1 cellular context compared by ENCODE assay signal in the genomic region with DNA sequence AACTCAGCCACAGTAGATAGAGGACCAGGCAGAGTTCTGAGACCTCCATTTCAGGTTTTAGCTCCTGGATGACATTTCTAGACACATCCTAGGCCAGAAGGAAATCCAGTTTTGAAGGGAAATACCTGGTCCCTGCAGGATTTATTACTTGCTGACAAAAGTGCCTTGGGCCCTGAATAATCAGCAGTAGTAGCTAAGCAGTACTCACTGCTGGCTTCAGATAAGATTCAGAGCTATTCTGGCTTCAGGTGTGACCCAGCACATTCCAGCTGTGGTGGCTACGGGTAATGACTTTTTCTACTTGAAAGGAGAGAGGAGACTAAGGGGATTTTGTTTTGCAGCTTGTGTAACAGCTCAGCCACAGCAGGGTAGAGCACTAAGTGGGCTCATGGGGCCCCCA.
A peak's percentile ranks its signal among the peaks of the same experiment; 100 is the strongest.
TF ChIP-seq lines count a peak whose summit lies in the region.

No MANE protein-coding gene starts in this region.

TF ChIP-seq in K562, 482 proteins besides CTCF, POLR2A, EP300 and RAD21 (continued from another document and continues in another):
- 0 out of 2 replicates have a peak, but pooled peaks have one; percentile 23 for TF ChIP-seq JUN (IDR thresholded peaks at IDR 0.05; ENCODE audit: borderline replicate concordance, low read depth, low read length)
- no peak for TF ChIP-seq JUN (CRISPR knock-in tag; IDR thresholded peaks at IDR 0.05; ENCODE audit: borderline replicate concordance)
- TF ChIP-seq SP2 (IDR thresholded peaks at IDR 0.05; ENCODE audit: extremely low read depth, low read depth, low read length, poor library complexity, severe bottlenecking) = no peak
- TF ChIP-seq, protein P1, sequence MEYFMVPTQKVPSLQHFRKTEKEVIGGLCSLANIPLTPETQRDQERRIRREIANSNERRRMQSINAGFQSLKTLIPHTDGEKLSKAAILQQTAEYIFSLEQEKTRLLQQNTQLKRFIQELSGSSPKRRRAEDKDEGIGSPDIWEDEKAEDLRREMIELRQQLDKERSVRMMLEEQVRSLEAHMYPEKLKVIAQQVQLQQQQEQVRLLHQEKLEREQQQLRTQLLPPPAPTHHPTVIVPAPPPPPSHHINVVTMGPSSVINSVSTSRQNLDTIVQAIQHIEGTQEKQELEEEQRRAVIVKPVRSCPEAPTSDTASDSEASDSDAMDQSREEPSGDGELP (CRISPR knock-in tag; IDR thresholded peaks at IDR 0.05; ENCODE audit: borderline replicate concordance) = peak; percentile 62
- TF ChIP-seq, protein P2, sequence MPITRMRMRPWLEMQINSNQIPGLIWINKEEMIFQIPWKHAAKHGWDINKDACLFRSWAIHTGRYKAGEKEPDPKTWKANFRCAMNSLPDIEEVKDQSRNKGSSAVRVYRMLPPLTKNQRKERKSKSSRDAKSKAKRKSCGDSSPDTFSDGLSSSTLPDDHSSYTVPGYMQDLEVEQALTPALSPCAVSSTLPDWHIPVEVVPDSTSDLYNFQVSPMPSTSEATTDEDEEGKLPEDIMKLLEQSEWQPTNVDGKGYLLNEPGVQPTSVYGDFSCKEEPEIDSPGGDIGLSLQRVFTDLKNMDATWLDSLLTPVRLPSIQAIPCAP (CRISPR knock-in tag; IDR thresholded peaks at IDR 0.05; ENCODE audit: borderline replicate concordance) = no peak
- TF ChIP-seq TEAD1 (CRISPR knock-in tag; IDR thresholded peaks at IDR 0.05) = peak; percentile 98 to 100
- TF ChIP-seq, protein P3, sequence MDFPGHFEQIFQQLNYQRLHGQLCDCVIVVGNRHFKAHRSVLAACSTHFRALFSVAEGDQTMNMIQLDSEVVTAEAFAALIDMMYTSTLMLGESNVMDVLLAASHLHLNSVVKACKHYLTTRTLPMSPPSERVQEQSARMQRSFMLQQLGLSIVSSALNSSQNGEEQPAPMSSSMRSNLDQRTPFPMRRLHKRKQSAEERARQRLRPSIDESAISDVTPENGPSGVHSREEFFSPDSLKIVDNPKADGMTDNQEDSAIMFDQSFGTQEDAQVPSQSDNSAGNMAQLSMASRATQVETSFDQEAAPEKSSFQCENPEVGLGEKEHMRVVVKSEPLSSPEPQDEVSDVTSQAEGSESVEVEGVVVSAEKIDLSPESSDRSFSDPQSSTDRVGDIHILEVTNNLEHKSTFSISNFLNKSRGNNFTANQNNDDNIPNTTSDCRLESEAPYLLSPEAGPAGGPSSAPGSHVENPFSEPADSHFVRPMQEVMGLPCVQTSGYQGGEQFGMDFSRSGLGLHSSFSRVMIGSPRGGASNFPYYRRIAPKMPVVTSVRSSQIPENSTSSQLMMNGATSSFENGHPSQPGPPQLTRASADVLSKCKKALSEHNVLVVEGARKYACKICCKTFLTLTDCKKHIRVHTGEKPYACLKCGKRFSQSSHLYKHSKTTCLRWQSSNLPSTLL (IDR thresholded peaks at IDR 0.05) = no peak
- no peak for TF ChIP-seq ELF2 (CRISPR knock-in tag; IDR thresholded peaks at IDR 0.05)
- TF ChIP-seq, protein P4, sequence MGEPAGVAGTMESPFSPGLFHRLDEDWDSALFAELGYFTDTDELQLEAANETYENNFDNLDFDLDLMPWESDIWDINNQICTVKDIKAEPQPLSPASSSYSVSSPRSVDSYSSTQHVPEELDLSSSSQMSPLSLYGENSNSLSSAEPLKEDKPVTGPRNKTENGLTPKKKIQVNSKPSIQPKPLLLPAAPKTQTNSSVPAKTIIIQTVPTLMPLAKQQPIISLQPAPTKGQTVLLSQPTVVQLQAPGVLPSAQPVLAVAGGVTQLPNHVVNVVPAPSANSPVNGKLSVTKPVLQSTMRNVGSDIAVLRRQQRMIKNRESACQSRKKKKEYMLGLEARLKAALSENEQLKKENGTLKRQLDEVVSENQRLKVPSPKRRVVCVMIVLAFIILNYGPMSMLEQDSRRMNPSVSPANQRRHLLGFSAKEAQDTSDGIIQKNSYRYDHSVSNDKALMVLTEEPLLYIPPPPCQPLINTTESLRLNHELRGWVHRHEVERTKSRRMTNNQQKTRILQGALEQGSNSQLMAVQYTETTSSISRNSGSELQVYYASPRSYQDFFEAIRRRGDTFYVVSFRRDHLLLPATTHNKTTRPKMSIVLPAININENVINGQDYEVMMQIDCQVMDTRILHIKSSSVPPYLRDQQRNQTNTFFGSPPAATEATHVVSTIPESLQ (CRISPR knock-in tag; IDR thresholded peaks at IDR 0.05) = no peak
- TF ChIP-seq, protein P5, sequence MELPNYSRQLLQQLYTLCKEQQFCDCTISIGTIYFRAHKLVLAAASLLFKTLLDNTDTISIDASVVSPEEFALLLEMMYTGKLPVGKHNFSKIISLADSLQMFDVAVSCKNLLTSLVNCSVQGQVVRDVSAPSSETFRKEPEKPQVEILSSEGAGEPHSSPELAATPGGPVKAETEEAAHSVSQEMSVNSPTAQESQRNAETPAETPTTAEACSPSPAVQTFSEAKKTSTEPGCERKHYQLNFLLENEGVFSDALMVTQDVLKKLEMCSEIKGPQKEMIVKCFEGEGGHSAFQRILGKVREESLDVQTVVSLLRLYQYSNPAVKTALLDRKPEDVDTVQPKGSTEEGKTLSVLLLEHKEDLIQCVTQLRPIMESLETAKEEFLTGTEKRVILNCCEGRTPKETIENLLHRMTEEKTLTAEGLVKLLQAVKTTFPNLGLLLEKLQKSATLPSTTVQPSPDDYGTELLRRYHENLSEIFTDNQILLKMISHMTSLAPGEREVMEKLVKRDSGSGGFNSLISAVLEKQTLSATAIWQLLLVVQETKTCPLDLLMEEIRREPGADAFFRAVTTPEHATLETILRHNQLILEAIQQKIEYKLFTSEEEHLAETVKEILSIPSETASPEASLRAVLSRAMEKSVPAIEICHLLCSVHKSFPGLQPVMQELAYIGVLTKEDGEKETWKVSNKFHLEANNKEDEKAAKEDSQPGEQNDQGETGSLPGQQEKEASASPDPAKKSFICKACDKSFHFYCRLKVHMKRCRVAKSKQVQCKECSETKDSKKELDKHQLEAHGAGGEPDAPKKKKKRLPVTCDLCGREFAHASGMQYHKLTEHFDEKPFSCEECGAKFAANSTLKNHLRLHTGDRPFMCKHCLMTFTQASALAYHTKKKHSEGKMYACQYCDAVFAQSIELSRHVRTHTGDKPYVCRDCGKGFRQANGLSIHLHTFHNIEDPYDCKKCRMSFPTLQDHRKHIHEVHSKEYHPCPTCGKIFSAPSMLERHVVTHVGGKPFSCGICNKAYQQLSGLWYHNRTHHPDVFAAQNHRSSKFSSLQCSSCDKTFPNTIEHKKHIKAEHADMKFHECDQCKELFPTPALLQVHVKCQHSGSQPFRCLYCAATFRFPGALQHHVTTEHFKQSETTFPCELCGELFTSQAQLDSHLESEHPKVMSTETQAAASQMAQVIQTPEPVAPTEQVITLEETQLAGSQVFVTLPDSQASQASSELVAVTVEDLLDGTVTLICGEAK (IDR thresholded peaks at IDR 0.05) = no peak
- TF ChIP-seq, protein P5 (CRISPR knock-in tag; IDR thresholded peaks at IDR 0.05) = no peak
- no peak for TF ChIP-seq CEBPG (CRISPR knock-in tag; IDR thresholded peaks at IDR 0.05)
- TF ChIP-seq CEBPG (tag; conservative IDR thresholded peaks at IDR 0.05 in 1 of 2, IDR thresholded peaks at IDR 0.05 in 1 of 2) = no peak
- TF ChIP-seq NCOA4 (IDR thresholded peaks at IDR 0.05; ENCODE audit: partially characterized antibody) = no peak
- TF ChIP-seq ETV6 (IDR thresholded peaks at IDR 0.05; ENCODE audit: borderline replicate concordance in 1 of 2, low read depth in 2 of 2, low read length in 1 of 2) = no peak
- no peak for TF ChIP-seq ETV6 (CRISPR knock-in tag; IDR thresholded peaks at IDR 0.05; ENCODE audit: borderline replicate concordance)
- TF ChIP-seq ZNF766 (CRISPR knock-in tag; conservative IDR thresholded peaks at IDR 0.05) = no peak; the same call in 1 of the 2 replicates
- TF ChIP-seq, protein P6, sequence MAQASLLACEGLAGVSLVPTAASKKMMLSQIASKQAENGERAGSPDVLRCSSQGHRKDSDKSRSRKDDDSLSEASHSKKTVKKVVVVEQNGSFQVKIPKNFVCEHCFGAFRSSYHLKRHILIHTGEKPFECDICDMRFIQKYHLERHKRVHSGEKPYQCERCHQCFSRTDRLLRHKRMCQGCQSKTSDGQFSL (CRISPR knock-in tag; IDR thresholded peaks at IDR 0.05) = no peak
- TF ChIP-seq, protein P6 (tag; IDR thresholded peaks at IDR 0.05) = no peak
- TF ChIP-seq DDX20 (tag; IDR thresholded peaks at IDR 0.05; ENCODE audit: low read depth) = no peak
- no peak for TF ChIP-seq SMAD3 (CRISPR knock-in tag; conservative IDR thresholded peaks at IDR 0.05)
- no peak for TF ChIP-seq CBX1 (IDR thresholded peaks at IDR 0.05; ENCODE audit: low read depth)
- TF ChIP-seq, protein P7, sequence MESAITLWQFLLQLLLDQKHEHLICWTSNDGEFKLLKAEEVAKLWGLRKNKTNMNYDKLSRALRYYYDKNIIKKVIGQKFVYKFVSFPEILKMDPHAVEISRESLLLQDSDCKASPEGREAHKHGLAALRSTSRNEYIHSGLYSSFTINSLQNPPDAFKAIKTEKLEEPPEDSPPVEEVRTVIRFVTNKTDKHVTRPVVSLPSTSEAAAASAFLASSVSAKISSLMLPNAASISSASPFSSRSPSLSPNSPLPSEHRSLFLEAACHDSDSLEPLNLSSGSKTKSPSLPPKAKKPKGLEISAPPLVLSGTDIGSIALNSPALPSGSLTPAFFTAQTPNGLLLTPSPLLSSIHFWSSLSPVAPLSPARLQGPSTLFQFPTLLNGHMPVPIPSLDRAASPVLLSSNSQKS (CRISPR knock-in tag; IDR thresholded peaks at IDR 0.05) = no peak
- no peak for TF ChIP-seq HMGN3 (IDR thresholded peaks at IDR 0.05; ENCODE audit: borderline replicate concordance, extremely low read depth, insufficient read length, low read depth, low read length)
- peak; percentile 20; the same call in 1 of the 2 replicates for TF ChIP-seq PHF21A (IDR thresholded peaks at IDR 0.05; ENCODE audit: borderline replicate concordance, low read depth)
- no peak for TF ChIP-seq POLR2G (IDR thresholded peaks at IDR 0.05; ENCODE audit: low read depth, low read length)
- TF ChIP-seq, protein P8, sequence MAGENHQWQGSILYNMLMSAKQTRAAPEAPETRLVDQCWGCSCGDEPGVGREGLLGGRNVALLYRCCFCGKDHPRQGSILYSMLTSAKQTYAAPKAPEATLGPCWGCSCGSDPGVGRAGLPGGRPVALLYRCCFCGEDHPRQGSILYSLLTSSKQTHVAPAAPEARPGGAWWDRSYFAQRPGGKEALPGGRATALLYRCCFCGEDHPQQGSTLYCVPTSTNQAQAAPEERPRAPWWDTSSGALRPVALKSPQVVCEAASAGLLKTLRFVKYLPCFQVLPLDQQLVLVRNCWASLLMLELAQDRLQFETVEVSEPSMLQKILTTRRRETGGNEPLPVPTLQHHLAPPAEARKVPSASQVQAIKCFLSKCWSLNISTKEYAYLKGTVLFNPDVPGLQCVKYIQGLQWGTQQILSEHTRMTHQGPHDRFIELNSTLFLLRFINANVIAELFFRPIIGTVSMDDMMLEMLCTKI (IDR thresholded peaks at IDR 0.05; ENCODE audit: partially characterized antibody) = no peak
- TF ChIP-seq NR2F6 (CRISPR knock-in tag; IDR thresholded peaks at IDR 0.05) = no peak
- no peak for TF ChIP-seq E2F3 (CRISPR knock-in tag; IDR thresholded peaks at IDR 0.05)
- TF ChIP-seq, protein P9, sequence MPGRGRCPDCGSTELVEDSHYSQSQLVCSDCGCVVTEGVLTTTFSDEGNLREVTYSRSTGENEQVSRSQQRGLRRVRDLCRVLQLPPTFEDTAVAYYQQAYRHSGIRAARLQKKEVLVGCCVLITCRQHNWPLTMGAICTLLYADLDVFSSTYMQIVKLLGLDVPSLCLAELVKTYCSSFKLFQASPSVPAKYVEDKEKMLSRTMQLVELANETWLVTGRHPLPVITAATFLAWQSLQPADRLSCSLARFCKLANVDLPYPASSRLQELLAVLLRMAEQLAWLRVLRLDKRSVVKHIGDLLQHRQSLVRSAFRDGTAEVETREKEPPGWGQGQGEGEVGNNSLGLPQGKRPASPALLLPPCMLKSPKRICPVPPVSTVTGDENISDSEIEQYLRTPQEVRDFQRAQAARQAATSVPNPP (IDR thresholded peaks at IDR 0.05; ENCODE audit: borderline replicate concordance, insufficient read depth, insufficient read length) = no peak
- TF ChIP-seq, protein P10, sequence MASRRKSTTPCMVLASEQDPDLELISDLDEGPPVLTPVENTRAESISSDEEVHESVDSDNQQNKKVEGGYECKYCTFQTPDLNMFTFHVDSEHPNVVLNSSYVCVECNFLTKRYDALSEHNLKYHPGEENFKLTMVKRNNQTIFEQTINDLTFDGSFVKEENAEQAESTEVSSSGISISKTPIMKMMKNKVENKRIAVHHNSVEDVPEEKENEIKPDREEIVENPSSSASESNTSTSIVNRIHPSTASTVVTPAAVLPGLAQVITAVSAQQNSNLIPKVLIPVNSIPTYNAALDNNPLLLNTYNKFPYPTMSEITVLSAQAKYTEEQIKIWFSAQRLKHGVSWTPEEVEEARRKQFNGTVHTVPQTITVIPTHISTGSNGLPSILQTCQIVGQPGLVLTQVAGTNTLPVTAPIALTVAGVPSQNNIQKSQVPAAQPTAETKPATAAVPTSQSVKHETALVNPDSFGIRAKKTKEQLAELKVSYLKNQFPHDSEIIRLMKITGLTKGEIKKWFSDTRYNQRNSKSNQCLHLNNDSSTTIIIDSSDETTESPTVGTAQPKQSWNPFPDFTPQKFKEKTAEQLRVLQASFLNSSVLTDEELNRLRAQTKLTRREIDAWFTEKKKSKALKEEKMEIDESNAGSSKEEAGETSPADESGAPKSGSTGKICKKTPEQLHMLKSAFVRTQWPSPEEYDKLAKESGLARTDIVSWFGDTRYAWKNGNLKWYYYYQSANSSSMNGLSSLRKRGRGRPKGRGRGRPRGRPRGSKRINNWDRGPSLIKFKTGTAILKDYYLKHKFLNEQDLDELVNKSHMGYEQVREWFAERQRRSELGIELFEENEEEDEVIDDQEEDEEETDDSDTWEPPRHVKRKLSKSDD (conservative IDR thresholded peaks at IDR 0.05; ENCODE audit: low read length) = no peak
- peak; percentile 63; the same call in 1 of the 2 replicates for TF ChIP-seq ZNF134 (CRISPR knock-in tag; conservative IDR thresholded peaks at IDR 0.05)
